Comparison of ENCODE assay signal across 1 cellular context in the genomic region with DNA sequence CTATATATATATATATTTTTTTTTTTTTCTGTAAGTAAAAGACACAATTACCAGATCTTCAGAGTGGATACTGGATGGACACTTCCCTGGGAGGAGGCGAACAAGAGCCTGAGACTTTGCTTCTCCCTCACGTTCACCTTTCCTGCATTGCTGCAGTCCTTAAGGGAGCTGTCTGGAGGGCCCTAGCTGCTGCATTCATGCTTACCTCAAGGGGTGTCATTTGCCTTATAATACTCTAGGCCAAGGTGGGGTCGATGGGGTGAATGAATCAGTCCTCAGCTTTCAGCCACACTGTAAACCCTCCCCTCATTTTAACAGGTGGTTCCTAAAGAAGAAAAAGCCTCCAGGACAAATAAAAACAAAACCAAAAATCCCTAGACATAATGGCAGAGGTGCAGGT.
TF ChIP-seq lines count a peak whose summit lies in the region.

No MANE protein-coding gene starts in this region.

TF ChIP-seq in K562, 482 proteins besides CTCF, POLR2A, EP300 and RAD21:
- no peak for TF ChIP-seq ZNF140 (CRISPR knock-in tag; IDR thresholded peaks at IDR 0.05)
- no peak for TF ChIP-seq ETV1 (tag; conservative IDR thresholded peaks at IDR 0.05; ENCODE audit: low read depth)
- no peak for TF ChIP-seq PHB2 (IDR thresholded peaks at IDR 0.05; ENCODE audit: low read depth)
- no peak for TF ChIP-seq BHLHE40 (IDR thresholded peaks at IDR 0.05; ENCODE audit: low read length)
- no peak for TF ChIP-seq FIP1L1 (IDR thresholded peaks at IDR 0.05; ENCODE audit: low read depth, low read length, poor library complexity, severe bottlenecking)
- no peak for TF ChIP-seq ZNF830 (CRISPR knock-in tag; IDR thresholded peaks at IDR 0.05)
- TF ChIP-seq SIX5 (IDR thresholded peaks at IDR 0.05; ENCODE audit: borderline replicate concordance in 1 of 2, insufficient read depth in 1 of 2, low read depth in 1 of 2, low read length in 2 of 2) = no peak
- no peak for TF ChIP-seq KDM4B (IDR thresholded peaks at IDR 0.05; ENCODE audit: borderline replicate concordance in 2 of 2, low read depth in 1 of 2)
- TF ChIP-seq NFXL1 (CRISPR knock-in tag; IDR thresholded peaks at IDR 0.05) = no peak
- TF ChIP-seq NR3C1 (CRISPR knock-in tag; IDR thresholded peaks at IDR 0.05) = no peak
- TF ChIP-seq ELF2 (CRISPR knock-in tag; IDR thresholded peaks at IDR 0.05) = no peak
- no peak for TF ChIP-seq TAF15 (IDR thresholded peaks at IDR 0.05; ENCODE audit: low read depth, low read length)
- no peak for TF ChIP-seq NBN (IDR thresholded peaks at IDR 0.05; ENCODE audit: low read depth)
- TF ChIP-seq ADNP (tag; IDR thresholded peaks at IDR 0.05) = no peak
- no peak for TF ChIP-seq LARP7 (IDR thresholded peaks at IDR 0.05)
